ENCODE assay signal across 23 cellular contexts in genomic region chr16:13056607-13057006, GRCh38.
A peak's percentile ranks its signal among the peaks of the same experiment; 100 is the strongest.
DNase-seq lines count a peak whose midpoint lies in the region; ATAC-seq and TF ChIP-seq lines count a peak whose summit lies in the region.
"Had no signal": no experiment of that assay in that cellular context is flagged by ENCODE, and none has a peak within 500 bp of the region (broad histone marks: within the 10 kb centered on the region; RNA-seq: fewer than 3 reads in every experiment).

No MANE protein-coding gene starts in this region.

- H3K4me3 Mint-ChIP-seq in CD8-positive, alpha-beta memory T cell = no peak overlapping the region
- no peak overlapping the region for H3K4me3 Mint-ChIP-seq in activated CD8-positive, alpha-beta T cell treated with anti-CD3 and anti-CD28 coated beads for 36 hours
- H3K4me3 Mint-ChIP-seq: CD4-positive, CD25-positive, alpha-beta regulatory T cell; HFFc6 had no signal

- TF ChIP-seq CTCF in GM12865 (IDR thresholded peaks at IDR 0.05; ENCODE audit: insufficient read depth, low read depth, low read length, missing control alignments) = no peak
- no peak for TF ChIP-seq CTCF in activated CD8-positive, alpha-beta T cell treated with anti-CD3 and anti-CD28 coated beads for 36 hours (IDR thresholded peaks at IDR 0.05)

- H3K4me3 ChIP-seq in GM12865 (ENCODE audit: low read depth, low read length) = no peak overlapping the region
- H3K4me3 ChIP-seq in Jurkat, Clone E6-1 (ENCODE audit: low read length) = no peak overlapping the region; the same call in 1 of the 2 replicates
- no peak overlapping the region for H3K4me3 ChIP-seq in CD8-positive, alpha-beta memory T cell (ENCODE audit: low read length)
- H3K4me3 ChIP-seq: SJSA1 had no signal

- no peaks in the 10 kb centered on the region for H3K4me1 Mint-ChIP-seq in CD8-positive, alpha-beta memory T cell
- no peaks in the 10 kb centered on the region for H3K4me1 Mint-ChIP-seq in activated CD8-positive, alpha-beta T cell treated with anti-CD3 and anti-CD28 coated beads for 36 hours (ENCODE audit: low read depth)
- H3K4me1 Mint-ChIP-seq: CD4-positive, CD25-positive, alpha-beta regulatory T cell had no signal

- POLR2A ChIA-PET in CD8-positive, alpha-beta memory T cell (lab: Charles Lee) = no interaction called here
- POLR2A ChIA-PET in activated CD8-positive, alpha-beta T cell treated with anti-CD3 and anti-CD28 coated beads for 36 hours (lab: Charles Lee) = no interaction called here

- peaks cover 0 to 1% of the 10 kb centered on the region in 2 donors for H3K27me3 Mint-ChIP-seq in CD8-positive, alpha-beta memory T cell
- H3K27me3 Mint-ChIP-seq in activated CD8-positive, alpha-beta T cell treated with anti-CD3 and anti-CD28 coated beads for 36 hours = no peaks in the 10 kb centered on the region
- H3K27me3 Mint-ChIP-seq: CD4-positive, CD25-positive, alpha-beta regulatory T cell had no signal

- H3K27ac Mint-ChIP-seq in CD8-positive, alpha-beta memory T cell = no peak overlapping the region
- no peak overlapping the region for H3K27ac Mint-ChIP-seq in activated CD8-positive, alpha-beta T cell treated with anti-CD3 and anti-CD28 coated beads for 36 hours
- H3K27ac Mint-ChIP-seq: CD4-positive, CD25-positive, alpha-beta regulatory T cell; HFFc6 had no signal

- no peaks in the 10 kb centered on the region for H3K36me3 ChIP-seq in CD8-positive, alpha-beta memory T cell (ENCODE audit: insufficient read depth, low read length)
- H3K36me3 ChIP-seq: SJSA1 had no signal

- intact Hi-C loops in activated CD8-positive, alpha-beta T cell treated with anti-CD3 and anti-CD28 coated beads for 36 hours (cut with micrococcal nuclease) = no loop called here

- CTCF ChIA-PET in CD8-positive, alpha-beta memory T cell (lab: Charles Lee) = no interaction called here
- CTCF ChIA-PET in activated CD8-positive, alpha-beta T cell treated with anti-CD3 and anti-CD28 coated beads for 36 hours (lab: Charles Lee) = no interaction called here

- H3K27ac ChIP-seq in caudate nucleus (ENCODE audit: low read depth, low read length) = peak overlapping the region; percentile 40
- H3K27ac ChIP-seq in CD8-positive, alpha-beta memory T cell (ENCODE audit: low read depth, low read length) = no peak overlapping the region
- H3K27ac ChIP-seq: SJSA1 had no signal

- peaks cover 4 to 12% (median 6%) of the 10 kb centered on the region in 5 donors for H3K9me3 Mint-ChIP-seq in CD8-positive, alpha-beta memory T cell
- H3K9me3 Mint-ChIP-seq in activated CD8-positive, alpha-beta T cell treated with anti-CD3 and anti-CD28 coated beads for 36 hours = peaks cover 7% of the 10 kb centered on the region

- no peaks in the 10 kb centered on the region for H3K9me3 ChIP-seq in CD8-positive, alpha-beta memory T cell (ENCODE audit: low read length)
- H3K9me3 ChIP-seq: Caco-2, SJSA1 had no signal

- H3K36me3 Mint-ChIP-seq in CD8-positive, alpha-beta memory T cell = no peaks in the 10 kb centered on the region
- H3K36me3 Mint-ChIP-seq in activated CD8-positive, alpha-beta T cell treated with anti-CD3 and anti-CD28 coated beads for 36 hours (ENCODE audit: low read depth) = no peaks in the 10 kb centered on the region
- H3K36me3 Mint-ChIP-seq: CD4-positive, CD25-positive, alpha-beta regulatory T cell had no signal

- no peaks in the 10 kb centered on the region for H3K27me3 ChIP-seq in CD8-positive, alpha-beta memory T cell (ENCODE audit: insufficient read depth, low read length, poor library complexity, severe bottlenecking)
- H3K27me3 ChIP-seq: SJSA1 had no signal

- H3K4me1 ChIP-seq in CD8-positive, alpha-beta memory T cell (ENCODE audit: insufficient read depth, low read length) = no peaks in the 10 kb centered on the region
- H3K4me1 ChIP-seq: Caco-2, SJSA1 had no signal

- ATAC-seq in GM18511 (IDR thresholded peaks at IDR 0.05; ENCODE audit: unreplicated experiment) = peak; percentile 58
- no peak for ATAC-seq in activated CD8-positive, alpha-beta T cell treated with anti-CD3 and anti-CD28 coated beads for 36 hours
- ATAC-seq: Right ventricle myocardium inferior had no signal

- peak; percentile 34 for DNase-seq in GM12865 (ENCODE audit: low read depth)
- DNase-seq in Jurkat, Clone E6-1 (ENCODE audit: low read depth, low spot score) = peak; percentile 84
- no peak for DNase-seq in caudate nucleus (lab: John Stamatoyannopoulos, UW)
- no peak for DNase-seq in CD8-positive, alpha-beta memory T cell
- DNase-seq in stimulated activated CD4-positive, alpha-beta T cell treated with anti-CD3 and anti-CD28 coated beads, Interleukin-2, amount 100 ng/mL, for 24 hours = no peak
- DNase-seq in activated CD8-positive, alpha-beta T cell treated with anti-CD3 and anti-CD28 coated beads for 36 hours = no peak
- DNase-seq: Caco-2; CD4-positive, CD25-positive, alpha-beta regulatory T cell; DMS 273 treated with DMSO at 0.1 percent for 48 hours; DND-41; H7; HFFc6; IMR-90; NCI-H1105; NCI-H1694 treated with DMSO at 0.1 percent for 48 hours; NCI-H2081 treated with DMSO at 0.1 percent for 48 hours; NCI-H2227 treated with DMSO at 0.1 percent for 48 hours; NCI-H510A; NCI-H774; T-helper 1 cell had no signal

Comparison
In these comparisons a context has a peak if more than half of its experiments do, and no peak if none do; other contexts are left out.
1. DNase-seq: peak in GM12865 (single experiment) and Jurkat, Clone E6-1 (single experiment); none in caudate nucleus (0 of 61), CD8-positive, alpha-beta memory T cell (0 of 5), stimulated activated CD4-positive, alpha-beta T cell treated with anti-CD3 and anti-CD28 coated beads, Interleukin-2, amount 100 ng/mL, for 24 hours (0 of 2) and activated CD8-positive, alpha-beta T cell treated with anti-CD3 and anti-CD28 coated beads for 36 hours (single experiment).